ENCODE assay signal across 8 cellular contexts in the genomic region with DNA sequence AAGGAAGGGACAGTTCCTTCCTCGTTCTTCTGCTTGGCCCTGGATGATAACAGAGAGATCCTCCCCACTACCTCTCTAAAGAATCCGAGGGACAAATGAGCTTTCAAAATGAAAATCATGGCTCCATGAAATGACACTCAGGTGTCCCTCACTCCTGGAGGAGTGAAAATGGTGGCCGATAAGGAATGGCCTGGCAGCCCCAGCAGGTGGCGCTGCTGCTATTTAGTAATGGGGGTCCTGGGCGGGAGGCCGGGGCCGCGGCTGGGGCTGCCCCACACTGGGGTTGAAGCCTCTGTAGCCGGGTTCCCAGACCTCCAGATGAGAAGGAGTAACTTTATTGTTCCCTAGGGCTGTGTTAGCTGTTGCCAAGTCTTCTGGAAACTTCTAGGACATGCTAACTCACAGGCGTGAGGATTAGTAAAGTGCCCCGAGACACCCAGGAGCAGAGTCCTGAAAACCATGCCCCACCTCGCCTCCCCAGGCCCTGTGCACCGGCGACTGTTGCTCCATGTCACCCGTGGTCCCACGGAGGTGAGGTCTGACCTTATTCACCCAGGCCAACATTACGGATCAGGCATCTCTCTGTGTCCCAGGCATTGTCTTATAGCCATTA.
DNase-seq lines count a peak whose midpoint lies in the region; ATAC-seq and TF ChIP-seq lines count a peak whose summit lies in the region.

No MANE protein-coding gene starts in this region.

- H3K4me1 Mint-ChIP-seq in natural killer cell: no peaks in the 10 kb centered on the region

- intact Hi-C loops in esophagus muscularis mucosa (cut with DNase I) (loop anchor here (5.0 to 10.0 kb wide), 5 partner anchors 268 to 738 kb away; no protein-coding TSS in a partner anchor), natural killer cell (cut with micrococcal nuclease) (loop anchor here (5.0 to 10.0 kb wide), 6 partner anchors 268 to 1680 kb away; no protein-coding TSS in a partner anchor)

- no peak for TF ChIP-seq POLR2A in esophagus muscularis mucosa (IDR thresholded peaks at IDR 0.05; ENCODE audit: low read depth)

- H3K4me3 Mint-ChIP-seq in natural killer cell: no peak overlapping the region

- peaks cover 0 to 8% (median 3%) of the 10 kb centered on the region in 4 donors for H3K36me3 ChIP-seq in esophagus muscularis mucosa

- no peak for TF ChIP-seq EP300 in esophagus muscularis mucosa (IDR thresholded peaks at IDR 0.05)

- H3K27ac ChIP-seq in esophagus muscularis mucosa (replicated peaks in 1 of 4): peak overlapping the region in 1 of 4 donors; percentile 29

- 46% methylated on average over 7 of the region's 17 CpGs for WGBS in esophagus muscularis mucosa

- no peak overlapping the region for H3K27ac Mint-ChIP-seq in natural killer cell

- H3K27me3 ChIP-seq in esophagus muscularis mucosa: no peaks in the 10 kb centered on the region

- no peaks in the 10 kb centered on the region for H3K27me3 Mint-ChIP-seq in natural killer cell (ENCODE audit: low read depth in 2 of 2)

- no peaks in the 10 kb centered on the region for H3K9me3 ChIP-seq in esophagus muscularis mucosa

- no peak overlapping the region for H3K4me3 ChIP-seq in HFF-Myc (replicated peaks; ENCODE audit: low read depth, low read length)
- no peak overlapping the region for H3K4me3 ChIP-seq in esophagus muscularis mucosa

- no peaks in the 10 kb centered on the region for H3K9me3 Mint-ChIP-seq in natural killer cell

- DNase-seq in DMS53 treated with DMSO at 0.1 percent for 48 hours (lab: John Stamatoyannopoulos, UW; ENCODE audit: unreplicated experiment) (peak; percentile 36), HFF-Myc (ENCODE audit: extremely low read depth, low read depth) (no peak), NOMO-1 (lab: John Stamatoyannopoulos, UW; ENCODE audit: unreplicated experiment in 2 of 2) (peak; percentile 74 to 80), activated T-cell treated with anti-CD3 and anti-CD28 coated beads for 48 hours (ENCODE audit: low read depth) (peak; percentile 60), esophagus muscularis mucosa (ENCODE audit: extremely low spot score) (no peak), natural killer cell (peak; percentile 51)
- peak in 5 of 6 experiments; percentile 32 to 47 (median 38) for DNase-seq in stimulated activated naive CD4-positive, alpha-beta T cell (lab: John Stamatoyannopoulos, UW)

- peaks cover 1% of the 10 kb centered on the region for H3K36me3 Mint-ChIP-seq in natural killer cell

- TF ChIP-seq CTCF in HFF-Myc (IDR thresholded peaks at IDR 0.05; ENCODE audit: low read depth, low read length, missing control alignments): peak; percentile 77
- peak; percentile 81 to 96 (median 84) for TF ChIP-seq CTCF in esophagus muscularis mucosa (IDR thresholded peaks at IDR 0.05)
- peak; percentile 74 for TF ChIP-seq CTCF in natural killer cell (IDR thresholded peaks at IDR 0.05)

- ATAC-seq in natural killer cell (peak in 2 of 3 donors; percentile 39 to 55), HG02981 (IDR thresholded peaks at IDR 0.05; ENCODE audit: unreplicated experiment) (no peak)

- peaks cover 57 to 77% (median 61%) of the 10 kb centered on the region in 4 donors for H3K4me1 ChIP-seq in esophagus muscularis mucosa

Comparison
In these comparisons a context has a peak if more than half of its experiments do, and no peak if none do; other contexts are left out.
1. DNase-seq: peak in DMS53 treated with DMSO at 0.1 percent for 48 hours (single experiment), NOMO-1 (2 of 2), activated T-cell treated with anti-CD3 and anti-CD28 coated beads for 48 hours (single experiment), natural killer cell (single experiment) and stimulated activated naive CD4-positive, alpha-beta T cell (5 of 6); none in HFF-Myc (single experiment) and esophagus muscularis mucosa (single experiment).
2. Peak in every context shown above with its lines, with median percentiles within 50 percentile points of each other: CTCF ChIP-seq.